In the genomic region with DNA sequence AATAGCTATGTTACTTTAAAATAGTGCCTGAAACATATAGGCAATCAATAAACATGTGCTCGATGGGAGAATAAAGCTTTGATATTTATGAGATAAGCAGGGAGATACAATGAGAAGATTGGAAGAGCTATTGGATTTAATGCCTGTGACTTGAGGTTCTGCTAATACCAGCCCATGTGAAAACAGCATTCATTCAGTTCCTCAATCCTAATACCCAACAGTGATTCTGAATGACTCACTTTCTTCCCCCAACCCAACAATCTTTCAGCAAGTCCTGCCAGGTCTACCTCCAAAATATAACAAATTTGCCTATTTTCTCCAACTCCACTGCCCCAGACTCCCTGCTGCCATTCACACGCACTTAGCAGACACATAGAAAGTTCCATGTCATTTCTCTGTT, we compare ENCODE assay signal across 20 cellular contexts. TPM values are rescaled to one million over a fixed set of nuclear protein-coding genes. Genes with fewer than 3 reads are reported as not detected.
DNase-seq lines count a peak whose midpoint lies in the region; ATAC-seq, FAIRE-seq and TF ChIP-seq lines count a peak whose summit lies in the region.
"Had no signal": no experiment of that assay in that cellular context is flagged by ENCODE, and none has a peak within 500 bp of the region (broad histone marks: within the 10 kb centered on the region; RNA-seq: fewer than 3 reads in every experiment).

No MANE protein-coding gene starts in this region.

- no peaks in the 10 kb centered on the region for H3K36me3 ChIP-seq in spleen
- H3K36me3 ChIP-seq: sigmoid colon, upper lobe of right lung had no signal

- no peaks in the 10 kb centered on the region for H3K4me1 Mint-ChIP-seq in immature natural killer cell
- H3K4me1 Mint-ChIP-seq: CD4-positive, alpha-beta memory T cell had no signal

- ATAC-seq in GM19025 (IDR thresholded peaks at IDR 0.05; ENCODE audit: low read depth, unreplicated experiment): peak; percentile 29
- ATAC-seq in HG02981 (IDR thresholded peaks at IDR 0.05; ENCODE audit: unreplicated experiment): peak; percentile 25
- ATAC-seq: effector memory CD8-positive, alpha-beta T cell; upper lobe of right lung had no signal

- no peak overlapping the region for H3K4me3 Mint-ChIP-seq in immature natural killer cell
- H3K4me3 Mint-ChIP-seq: CD4-positive, alpha-beta memory T cell; effector memory CD8-positive, alpha-beta T cell had no signal

- H3K4me1 ChIP-seq in spleen: no peaks in the 10 kb centered on the region
- H3K4me1 ChIP-seq: sigmoid colon had no signal

- H3K27ac ChIP-seq in VCaP (peak overlapping the region; percentile 80), spleen (no peak overlapping the region)
- H3K27ac ChIP-seq: sigmoid colon, upper lobe of right lung had no signal

- H3K27ac Mint-ChIP-seq in immature natural killer cell: no peak overlapping the region
- H3K27ac Mint-ChIP-seq: CD4-positive, alpha-beta memory T cell; effector memory CD8-positive, alpha-beta T cell had no signal

- H3K27me3 Mint-ChIP-seq in immature natural killer cell (ENCODE audit: low read depth in 3 of 3): peaks cover 0 to 3% (median 2%) of the 10 kb centered on the region in 3 donors

- peaks cover 0 to 5% (median 0%) of the 10 kb centered on the region in 7 donors for H3K27me3 ChIP-seq in spleen (replicated peaks in 1 of 7)
- H3K27me3 ChIP-seq: sigmoid colon, upper lobe of right lung had no signal

- intact Hi-C loops in spleen (cut with DNase I; ENCODE audit: low total_unique reads): no loop called here

- TF ChIP-seq CTCF in VCaP (conservative IDR thresholded peaks at IDR 0.05) (no peak), spleen (IDR thresholded peaks at IDR 0.05 in 8 of 11, conservative IDR thresholded peaks at IDR 0.05 in 3 of 11) (no peak)

- FAIRE-seq in GM18507 (lab: Jason Lieb, UNC): peak; percentile 58
- FAIRE-seq: H54 had no signal

- no peaks in the 10 kb centered on the region for H3K9me3 Mint-ChIP-seq in immature natural killer cell
- H3K9me3 Mint-ChIP-seq: effector memory CD8-positive, alpha-beta T cell had no signal

- H3K9me3 ChIP-seq in spleen: no peaks in the 10 kb centered on the region
- H3K9me3 ChIP-seq: sigmoid colon, upper lobe of right lung had no signal

- no peak overlapping the region for H3K4me3 ChIP-seq in spleen
- H3K4me3 ChIP-seq: sigmoid colon, upper lobe of right lung had no signal

- H3K36me3 Mint-ChIP-seq in immature natural killer cell: no peaks in the 10 kb centered on the region
- H3K36me3 Mint-ChIP-seq: CD4-positive, alpha-beta memory T cell had no signal

- no peak for TF ChIP-seq POLR2A in spleen (IDR thresholded peaks at IDR 0.05)

- WGBS in spleen, 5 donors: 84 to 98% (median 87%) methylated on average over 2 of the region's 2 CpGs

- no peak for DNase-seq in GM18507 (ENCODE audit: extremely low spot score, insufficient read length, low read depth)
- no peak for DNase-seq in immature natural killer cell
- DNase-seq in spleen: no peak
- DNase-seq in islet precursor cell: no peak
- DNase-seq in DMS53 (lab: John Stamatoyannopoulos, UW): no peak
- DNase-seq: activated CD4-positive, alpha-beta T cell treated with anti-CD3 and anti-CD28 coated beads, Interleukin-2, amount 50 U/mL, for 4 hours; activated naive CD4-positive, alpha-beta T cell; activated T-cell treated with anti-CD3 and anti-CD28 coated beads for 4 hours; anterior cingulate cortex; CD4-positive, alpha-beta memory T cell; cerebellar nuclear complex; effector memory CD8-positive, alpha-beta T cell; occipital lobe; sigmoid colon; stimulated activated CD4-positive, alpha-beta T cell treated with anti-CD3 and anti-CD28 coated beads, Interleukin-2, amount 100 ng/mL, for 24 hours; upper lobe of right lung had no signal

RNA-seq across cellular contexts. Expression of gene KLHL31, which starts 26.6 kb away (rescaled TPM):
- polyA plus RNA-seq in immature natural killer cell: not detected
- total RNA-seq in spleen: under 1 TPM; 0.10 to 0.51 (median 0.23) TPM
- polyA plus RNA-seq in spleen: under 1 TPM; 0.09 to 0.22 (median 0.15) TPM
- polyA plus RNA-seq: CD4-positive, alpha-beta memory T cell had no signal
